In the genomic region with DNA sequence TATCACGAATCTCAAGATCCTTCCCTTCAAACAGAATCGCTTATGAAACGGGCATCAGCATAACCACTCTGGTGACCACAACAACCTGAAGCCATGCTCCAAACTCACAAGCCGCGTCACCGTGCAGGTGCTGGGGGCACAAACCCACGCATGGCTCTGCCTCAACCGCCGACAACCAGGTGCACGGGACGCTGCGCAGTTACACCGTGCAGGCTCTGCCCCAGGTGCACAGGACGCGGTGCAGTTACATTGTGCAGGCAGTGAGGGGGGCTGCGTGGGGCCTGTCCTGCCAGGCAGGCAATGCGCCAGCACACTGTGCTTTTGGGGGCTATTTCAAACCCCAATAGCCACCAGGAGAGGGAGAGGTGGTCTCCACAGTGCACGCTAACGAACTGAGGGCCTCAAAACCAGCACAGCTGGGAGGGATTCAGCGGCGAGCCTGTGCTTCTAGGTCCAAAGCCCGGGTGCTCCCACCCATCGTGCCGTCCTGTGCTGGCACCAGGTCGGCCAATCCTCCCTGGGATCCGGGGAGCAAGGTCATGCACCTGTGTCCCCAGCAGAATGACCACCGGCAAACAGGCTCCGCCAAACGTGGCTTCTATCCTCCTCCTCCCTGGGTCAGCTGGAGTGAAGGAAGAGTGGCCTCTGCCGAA, we compare ENCODE assay signal across 23 cellular contexts. TPM values are rescaled to one million over a fixed set of nuclear protein-coding genes. Genes with fewer than 3 reads are reported as not detected.
A peak's percentile ranks its signal among the peaks of the same experiment; 100 is the strongest.
DNase-seq lines count a peak whose midpoint lies in the region; ATAC-seq, FAIRE-seq and TF ChIP-seq lines count a peak whose summit lies in the region.
"Had no signal": no experiment of that assay in that cellular context is flagged by ENCODE, and none has a peak within 500 bp of the region (broad histone marks: within the 10 kb centered on the region; RNA-seq: fewer than 3 reads in every experiment).

No MANE protein-coding gene starts in this region.

- H3K27me3 ChIP-seq in HepG2 (ENCODE audit: control insufficient read depth in 1 of 2, insufficient read depth in 2 of 2, low read length in 2 of 2) (no peaks in the 10 kb centered on the region), right lobe of liver (no peaks in the 10 kb centered on the region), neuronal stem cell (ENCODE audit: control insufficient read depth in 3 of 3, insufficient read depth in 3 of 3, low read depth in 1 of 3, low read length in 3 of 3) (no peaks in the 10 kb centered on the region), upper lobe of right lung (no peaks in the 10 kb centered on the region)
- H3K27me3 ChIP-seq: BE2C, Peyer's patch had no signal

- H3K14ac ChIP-seq in neuronal stem cell (ENCODE audit: low read length), result no peak overlapping the region

- peak overlapping the region; percentile 11 for H2AK5ac ChIP-seq in neuronal stem cell (ENCODE audit: low read depth, low read length)

- POLR2A ChIA-PET in HepG2 (lab: Yijun Ruan, JAX), result interaction anchor here (1.2 kb wide), 1 partner anchor 70 kb away, joined by 5 read pairs; a partner anchor contains a TSS
- POLR2A ChIA-PET in WTC11 (lab: Charles Lee), result no interaction called here

- H3K27ac ChIP-seq in HepG2 (ENCODE audit: extremely low read length, insufficient read depth, low read length) (no peak overlapping the region), right lobe of liver (no peak overlapping the region), neuronal stem cell (replicated peaks; ENCODE audit: low read length) (no peak overlapping the region), upper lobe of right lung (no peak overlapping the region)
- H3K27ac ChIP-seq: A549, Peyer's patch had no signal

- WGBS in HepG2 (ENCODE audit: low lambda C conversion rate), result 81% methylated on average over 28 of the region's 30 CpGs
- 68% methylated on average over 11 of the region's 30 CpGs for WGBS in right lobe of liver (ENCODE audit: insufficient coverage, low coverage, low lambda C conversion rate, missing lambda C conversion rate)
- WGBS in neuronal stem cell (ENCODE audit: extremely low coverage in 2 of 2, insufficient read length in 2 of 2, insufficient replicate concordance in 1 of 2), 2 donors, result no CpG with 5 or more reads among the region's 30 CpGs

- H3K9me3 ChIP-seq in HepG2 (ENCODE audit: low read length), result no peaks in the 10 kb centered on the region
- no peaks in the 10 kb centered on the region for H3K9me3 ChIP-seq in right lobe of liver
- no peaks in the 10 kb centered on the region for H3K9me3 ChIP-seq in neuronal stem cell (replicated peaks in 1 of 2; ENCODE audit: control insufficient read depth in 2 of 2, insufficient read depth in 1 of 2, low read depth in 1 of 2, low read length in 2 of 2)
- H3K9me3 ChIP-seq in upper lobe of right lung, result no peaks in the 10 kb centered on the region
- H3K9me3 ChIP-seq: A549, BE2C, Peyer's patch had no signal

- no peaks in the 10 kb centered on the region for H4K20me1 ChIP-seq in HepG2 (ENCODE audit: insufficient read depth, low read length)

- no peak overlapping the region for H2BK15ac ChIP-seq in neuronal stem cell (ENCODE audit: low read length)

- BruUV-seq in HepG2 (replicated peaks; lab: Mats Ljungman, UMichigan), result no TSS peak

- no peak overlapping the region for H4K91ac ChIP-seq in neuronal stem cell (ENCODE audit: low read depth, low read length, poor library complexity)

- H3K18ac ChIP-seq in neuronal stem cell (ENCODE audit: low read length), result no peak overlapping the region

- H3K4me2 ChIP-seq in HepG2 (ENCODE audit: low read depth, low read length), result no peak overlapping the region
- no peak overlapping the region for H3K4me2 ChIP-seq in neuronal stem cell (ENCODE audit: insufficient read depth, low read length, poor library complexity, severe bottlenecking)

- H3K79me2 ChIP-seq in HepG2 (ENCODE audit: insufficient read depth, low read length), result no peaks in the 10 kb centered on the region

- CTCF ChIA-PET in HepG2 (lab: Yijun Ruan, JAX; ENCODE audit: low intra/inter-chr PET ratio, low total read pairs) (interaction anchor here (1.6 kb wide), 1 partner anchor 9 kb away, joined by 6 read pairs; no protein-coding TSS in a partner anchor), WTC11 (lab: Charles Lee) (interaction anchor here (1.4 to 3.8 kb wide), 4 partner anchors 9 to 139 kb away, joined by 3 to 32 read pairs (median 6); no protein-coding TSS in a partner anchor)

- H3K9me3 Mint-ChIP-seq in IgD-negative memory B cell, result peaks cover 0 to 4% (median 2%) of the 10 kb centered on the region in 3 donors
- H3K9me3 Mint-ChIP-seq in WTC11, result no peaks in the 10 kb centered on the region
- H3K9me3 Mint-ChIP-seq: CD4-positive, alpha-beta T cell had no signal

- no peak overlapping the region for H3K4ac ChIP-seq in neuronal stem cell (ENCODE audit: low read length)

- H3K4me1 ChIP-seq in HepG2 (ENCODE audit: insufficient read depth, low read length), result peaks cover 21% of the 10 kb centered on the region
- no peaks in the 10 kb centered on the region for H3K4me1 ChIP-seq in right lobe of liver
- H3K4me1 ChIP-seq in neuronal stem cell (ENCODE audit: control insufficient read depth in 2 of 2, insufficient read depth in 1 of 2, low read depth in 1 of 2, low read length in 2 of 2), result peaks cover 0 to 3% of the 10 kb centered on the region in 2 donors
- no peaks in the 10 kb centered on the region for H3K4me1 ChIP-seq in upper lobe of right lung
- H3K4me1 ChIP-seq: A549, BE2C, Caco-2, Peyer's patch had no signal

- ATAC-seq in HepG2 (no peak; the same call in 2 of the 3 replicates), right lobe of liver (no peak), WTC11 (no peak), GM19035 (IDR thresholded peaks at IDR 0.05; ENCODE audit: unreplicated experiment) (no peak), upper lobe of right lung (no peak)

- H2AFZ ChIP-seq in HepG2 (ENCODE audit: low read length) (no peak overlapping the region), neuronal stem cell (ENCODE audit: low read length) (no peak overlapping the region)

- TF ChIP-seq POLR2A in HepG2 (IDR thresholded peaks at IDR 0.05; ENCODE audit: insufficient read depth in 1 of 2, low read depth in 2 of 2, low read length in 2 of 2) (no peak), right lobe of liver (IDR thresholded peaks at IDR 0.05) (no peak)

- H3K27ac Mint-ChIP-seq in IgD-negative memory B cell, result peak overlapping the region in 2 of 3 donors; percentile 83 to 84
- H3K27ac Mint-ChIP-seq in WTC11, result peak overlapping the region; percentile 78; the same call in 1 of the 2 replicates
- H3K27ac Mint-ChIP-seq: CD4-positive, alpha-beta T cell had no signal

- intact Hi-C loops in HepG2 (cut with micrococcal nuclease; ENCODE audit: unreplicated experiment) (no loop called here), right lobe of liver (cut with DNase I) (no loop called here), upper lobe of right lung (cut with DNase I) (no loop called here)

- H3K36me3 Mint-ChIP-seq in IgD-negative memory B cell (no peaks in the 10 kb centered on the region), WTC11 (no peaks in the 10 kb centered on the region)

- H3K4me3 ChIP-seq in HepG2 (replicated peaks in 1 of 3; ENCODE audit: insufficient read depth in 1 of 3, low read depth in 2 of 3, low read length in 3 of 3), result no peak overlapping the region
- no peak overlapping the region for H3K4me3 ChIP-seq in right lobe of liver
- no peak overlapping the region for H3K4me3 ChIP-seq in neuronal stem cell (ENCODE audit: low read length in 2 of 2)
- no peak overlapping the region for H3K4me3 ChIP-seq in upper lobe of right lung
- H3K4me3 ChIP-seq: A549, Peyer's patch had no signal

- no peak for TF ChIP-seq CTCF in HepG2 (CRISPR knock-in tag; IDR thresholded peaks at IDR 0.05)
- no peak for TF ChIP-seq CTCF in right lobe of liver (IDR thresholded peaks at IDR 0.05)
- no peak for TF ChIP-seq CTCF in WTC11 (IDR thresholded peaks at IDR 0.05)
- TF ChIP-seq CTCF in upper lobe of right lung (IDR thresholded peaks at IDR 0.05), result no peak

- no peak overlapping the region for H2BK5ac ChIP-seq in neuronal stem cell (ENCODE audit: low read length)

- TF ChIP-seq EP300 in HepG2 (IDR thresholded peaks at IDR 0.05; ENCODE audit: low read depth in 2 of 2, low read length in 2 of 2) (no peak), HepG2 (CRISPR knock-in tag; IDR thresholded peaks at IDR 0.05; ENCODE audit: borderline replicate concordance) (no peak)

- in situ Hi-C loops in HepG2 (cut with HindIII; ENCODE audit: extremely low pct_ligation_motif_present, low pct_unique_long_range_greater_than_20kb), result no loop called here

- DNase-seq in HepG2 (ENCODE audit: low spot score) (no peak), right lobe of liver (no peak), WTC11 (ENCODE audit: low spot score) (no peak), neuronal stem cell (ENCODE audit: low spot score) (no peak), epidermal melanocyte (ENCODE audit: insufficient read length, low spot score) (no peak), upper lobe of right lung (no peak)
- DNase-seq: DMS 273 treated with DMSO at 0.1 percent for 48 hours, NCI-H1105, NCI-H2029 treated with DMSO at 0.1 percent for 48 hours, NCI-H226, NCI-H510A treated with DMSO at 0.1 percent for 48 hours, NCI-H774 had no signal

- H3K36me3 ChIP-seq in HepG2 (replicated peaks in 1 of 2; ENCODE audit: control insufficient read depth in 1 of 2, insufficient read depth in 2 of 2, low read length in 2 of 2) (no peaks in the 10 kb centered on the region), right lobe of liver (no peaks in the 10 kb centered on the region), neuronal stem cell (replicated peaks in 1 of 2; ENCODE audit: control insufficient read depth in 2 of 2, insufficient read depth in 2 of 2, low read length in 2 of 2) (peaks cover 2 to 9% of the 10 kb centered on the region in 2 donors), upper lobe of right lung (peaks cover 1% of the 10 kb centered on the region)
- H3K36me3 ChIP-seq: BE2C, Peyer's patch had no signal

- no peak for TF ChIP-seq RAD21 in HepG2 (CRISPR knock-in tag; IDR thresholded peaks at IDR 0.05)

- H3K4me3 Mint-ChIP-seq in IgD-negative memory B cell, result peak overlapping the region in 2 of 4 donors; percentile 38 to 50
- no peak overlapping the region for H3K4me3 Mint-ChIP-seq in WTC11
- H3K4me3 Mint-ChIP-seq: CD4-positive, alpha-beta T cell had no signal

- H3K23ac ChIP-seq in neuronal stem cell (ENCODE audit: low read depth, low read length, poor library complexity), result no peak overlapping the region

- no peak overlapping the region for H2BK120ac ChIP-seq in neuronal stem cell (ENCODE audit: low read depth, low read length)

- no peak overlapping the region for H4K8ac ChIP-seq in neuronal stem cell (ENCODE audit: low read depth, low read length)

- peaks cover 5% of the 10 kb centered on the region for H3K79me1 ChIP-seq in neuronal stem cell (ENCODE audit: low read depth, low read length)

- FAIRE-seq in HepG2 (lab: Jason Lieb, UNC), result no peak
- FAIRE-seq: A549, G401.6, GM18507, GM19239, H1 had no signal

- H2BK12ac ChIP-seq in neuronal stem cell (ENCODE audit: low read length), result no peak overlapping the region

- H3K27me3 Mint-ChIP-seq in IgD-negative memory B cell, result peaks cover 14% of the 10 kb centered on the region
- H3K27me3 Mint-ChIP-seq in WTC11 (ENCODE audit: low read depth), result no peaks in the 10 kb centered on the region

- H3K9ac ChIP-seq in HepG2 (ENCODE audit: insufficient read depth, low read depth, low read length) (no peak overlapping the region), neuronal stem cell (ENCODE audit: low read depth, low read length, poor library complexity) (no peak overlapping the region)

- H3K4me1 Mint-ChIP-seq in IgD-negative memory B cell, result peaks cover 0 to 2% (median 0%) of the 10 kb centered on the region in 3 donors
- H3K4me1 Mint-ChIP-seq in WTC11, result peaks cover 7% of the 10 kb centered on the region

RNA-seq across cellular contexts. Expression of a gene that starts 35.8 kb away (rescaled TPM):
- 10.9 and 13.5 TPM in 2 replicates for total RNA-seq in HepG2 (2016; rRNA removed; fragmentation: Illumina TruSeq; extraction: Trizol)
- 74.9 and 80.6 TPM in 2 replicates for total RNA-seq in HepG2 (2016; cell fraction: cytosol; rRNA removed; fragmentation: Illumina TruSeq; extraction: Trizol; ENCODE audit: low read depth)
- total RNA-seq in HepG2 (2016; cell fraction: insoluble cytoplasmic fraction; rRNA removed; fragmentation: Illumina TruSeq; extraction: Trizol), result 10.9 and 15.4 TPM in 2 replicates
- total RNA-seq in HepG2 (2016; cell fraction: membrane; rRNA removed; fragmentation: Illumina TruSeq; extraction: Trizol), result 51.8 and 55.2 TPM in 2 replicates
- 8.7 and 9.2 TPM in 2 replicates for total RNA-seq in HepG2 (2016; cell fraction: nucleus; rRNA removed; fragmentation: Illumina TruSeq; extraction: Trizol)
- 1.6 and 2.7 TPM in 2 replicates for polyA plus RNA-seq in HepG2 (2011; rRNA removed)
- polyA plus RNA-seq in HepG2 (2011; cell fraction: cytosol; rRNA removed), result 1.6 and 2.0 TPM in 2 replicates
- polyA plus RNA-seq in HepG2 (2011; cell fraction: nucleus; rRNA removed), result 7.2 and 7.6 TPM in 2 replicates
- polyA plus RNA-seq in HepG2 (2012), result 3.8 and 5.3 TPM in 2 replicates
- polyA plus RNA-seq in HepG2 (2016; cell fraction: cytosol; fragmentation: Illumina TruSeq; extraction: Trizol; ENCODE audit: low read depth), result 0.45 and 0.85 TPM in 2 replicates
- 3.9 and 4.2 TPM in 2 replicates for polyA plus RNA-seq in HepG2 (2016; cell fraction: insoluble cytoplasmic fraction; fragmentation: Illumina TruSeq; extraction: Trizol; ENCODE audit: low read depth)
- polyA plus RNA-seq in HepG2 (2016; cell fraction: membrane; fragmentation: Illumina TruSeq; extraction: Trizol; ENCODE audit: low read depth), result 1.4 and 1.5 TPM in 2 replicates
- 7.1 and 7.5 TPM in 2 replicates for polyA plus RNA-seq in HepG2 (2016; cell fraction: nucleus; fragmentation: Illumina TruSeq; extraction: Trizol; ENCODE audit: insufficient read depth, low read depth)
- polyA minus RNA-seq in HepG2 (2011; rRNA and poly(A)+ RNA removed; ENCODE audit: low replicate concordance), result 18.8 and 33.6 TPM in 2 replicates
- polyA minus RNA-seq in HepG2 (2011; cell fraction: cytosol; rRNA and poly(A)+ RNA removed), result 8.3 and 9.0 TPM in 2 replicates
- polyA minus RNA-seq in HepG2 (2011; cell fraction: nucleus; rRNA and poly(A)+ RNA removed), result 5.4 and 9.1 TPM in 2 replicates
- 1 to 10 TPM; 1.2 to 4.2 (median 2.4) TPM for total RNA-seq in right lobe of liver
- polyA plus RNA-seq in IgD-negative memory B cell, result 0.04 TPM
- 18.9 to 20.1 TPM (median 20.1 TPM) in 3 replicates for total RNA-seq in WTC11 (2021)
- 8.2 TPM for polyA plus RNA-seq in neuronal stem cell (2013, experiment 1 of 2)
- 8.6 TPM for polyA plus RNA-seq in neuronal stem cell (2013, experiment 2 of 2)
- total RNA-seq in upper lobe of right lung, result 19.7 TPM

RNA-seq across cellular contexts. Expression of a gene that starts 55.7 kb away (rescaled TPM):
- total RNA-seq in HepG2 (2016; rRNA removed; fragmentation: Illumina TruSeq; extraction: Trizol) (47.4 and 91.4 TPM in 2 replicates), right lobe of liver (100 to 1,000 TPM in 2 of 6 experiments, 10 to 100 TPM in 4; 36.0 to 180 (median 73.8) TPM), WTC11 (2021) (41.6 to 47.2 TPM (median 43.3 TPM) in 3 replicates), upper lobe of right lung (64.1 TPM)
- 129 and 134 TPM in 2 replicates for total RNA-seq in HepG2 (2016; cell fraction: cytosol; rRNA removed; fragmentation: Illumina TruSeq; extraction: Trizol; ENCODE audit: low read depth)
- total RNA-seq in HepG2 (2016; cell fraction: insoluble cytoplasmic fraction; rRNA removed; fragmentation: Illumina TruSeq; extraction: Trizol), result 39.6 and 94.5 TPM in 2 replicates
- total RNA-seq in HepG2 (2016; cell fraction: membrane; rRNA removed; fragmentation: Illumina TruSeq; extraction: Trizol), result 171 and 186 TPM in 2 replicates
- 92.1 and 130 TPM in 2 replicates for total RNA-seq in HepG2 (2016; cell fraction: nucleus; rRNA removed; fragmentation: Illumina TruSeq; extraction: Trizol)
- polyA plus RNA-seq in HepG2 (2011; rRNA removed) (95.9 and 105 TPM in 2 replicates), IgD-negative memory B cell (2.0 TPM)
- polyA plus RNA-seq in HepG2 (2011; cell fraction: cytosol; rRNA removed), result 36.7 and 62.3 TPM in 2 replicates
- polyA plus RNA-seq in HepG2 (2011; cell fraction: nucleus; rRNA removed), result 581 and 754 TPM in 2 replicates
- 65.4 and 92.2 TPM in 2 replicates for polyA plus RNA-seq in HepG2 (2012)
- 354 and 372 TPM in 2 replicates for polyA plus RNA-seq in HepG2 (2016; cell fraction: cytosol; fragmentation: Illumina TruSeq; extraction: Trizol; ENCODE audit: low read depth)
- 107 and 130 TPM in 2 replicates for polyA plus RNA-seq in HepG2 (2016; cell fraction: insoluble cytoplasmic fraction; fragmentation: Illumina TruSeq; extraction: Trizol; ENCODE audit: low read depth)
- 352 and 381 TPM in 2 replicates for polyA plus RNA-seq in HepG2 (2016; cell fraction: membrane; fragmentation: Illumina TruSeq; extraction: Trizol; ENCODE audit: low read depth)
- 510 and 535 TPM in 2 replicates for polyA plus RNA-seq in HepG2 (2016; cell fraction: nucleus; fragmentation: Illumina TruSeq; extraction: Trizol; ENCODE audit: insufficient read depth, low read depth)
- 23.9 and 51.3 TPM in 2 replicates for polyA minus RNA-seq in HepG2 (2011; rRNA and poly(A)+ RNA removed; ENCODE audit: low replicate concordance)
- 24.3 and 27.0 TPM in 2 replicates for polyA minus RNA-seq in HepG2 (2011; cell fraction: cytosol; rRNA and poly(A)+ RNA removed)
- 61.3 and 75.8 TPM in 2 replicates for polyA minus RNA-seq in HepG2 (2011; cell fraction: nucleus; rRNA and poly(A)+ RNA removed)
- polyA plus RNA-seq in neuronal stem cell (2013, experiment 1 of 2), result 43.6 TPM
- 43.1 TPM for polyA plus RNA-seq in neuronal stem cell (2013, experiment 2 of 2)

RNA-seq across cellular contexts. Expression of a gene that starts 58.8 kb away (rescaled TPM):
- total RNA-seq in HepG2 (2016; rRNA removed; fragmentation: Illumina TruSeq; extraction: Trizol), result 51.5 and 61.5 TPM in 2 replicates
- total RNA-seq in HepG2 (2016; cell fraction: cytosol; rRNA removed; fragmentation: Illumina TruSeq; extraction: Trizol; ENCODE audit: low read depth), result 59.8 and 81.2 TPM in 2 replicates
- total RNA-seq in HepG2 (2016; cell fraction: insoluble cytoplasmic fraction; rRNA removed; fragmentation: Illumina TruSeq; extraction: Trizol), result 46.5 and 57.9 TPM in 2 replicates
- 59.4 and 77.4 TPM in 2 replicates for total RNA-seq in HepG2 (2016; cell fraction: membrane; rRNA removed; fragmentation: Illumina TruSeq; extraction: Trizol)
- 31.7 and 32.4 TPM in 2 replicates for total RNA-seq in HepG2 (2016; cell fraction: nucleus; rRNA removed; fragmentation: Illumina TruSeq; extraction: Trizol)
- polyA plus RNA-seq in HepG2 (2011; rRNA removed), result 13.0 and 23.5 TPM in 2 replicates
- polyA plus RNA-seq in HepG2 (2011; cell fraction: cytosol; rRNA removed), result 20.4 and 43.4 TPM in 2 replicates
- 145 and 202 TPM in 2 replicates for polyA plus RNA-seq in HepG2 (2011; cell fraction: nucleus; rRNA removed)
- polyA plus RNA-seq in HepG2 (2012), result 14.6 and 20.3 TPM in 2 replicates
- polyA plus RNA-seq in HepG2 (2016; cell fraction: cytosol; fragmentation: Illumina TruSeq; extraction: Trizol; ENCODE audit: low read depth), result 90.7 and 108 TPM in 2 replicates
- polyA plus RNA-seq in HepG2 (2016; cell fraction: insoluble cytoplasmic fraction; fragmentation: Illumina TruSeq; extraction: Trizol; ENCODE audit: low read depth), result 72.4 and 82.2 TPM in 2 replicates
- polyA plus RNA-seq in HepG2 (2016; cell fraction: membrane; fragmentation: Illumina TruSeq; extraction: Trizol; ENCODE audit: low read depth), result 75.9 and 77.5 TPM in 2 replicates
- 89.9 and 96.0 TPM in 2 replicates for polyA plus RNA-seq in HepG2 (2016; cell fraction: nucleus; fragmentation: Illumina TruSeq; extraction: Trizol; ENCODE audit: insufficient read depth, low read depth)
- 2.1 and 20.3 TPM in 2 replicates for polyA minus RNA-seq in HepG2 (2011; rRNA and poly(A)+ RNA removed; ENCODE audit: low replicate concordance)
- polyA minus RNA-seq in HepG2 (2011; cell fraction: cytosol; rRNA and poly(A)+ RNA removed), result 22.2 and 31.7 TPM in 2 replicates
- 13.2 and 15.8 TPM in 2 replicates for polyA minus RNA-seq in HepG2 (2011; cell fraction: nucleus; rRNA and poly(A)+ RNA removed)
- 100 to 1,000 TPM in 2 of 6 experiments, 10 to 100 TPM in 4; 37.0 to 118 (median 65.5) TPM for total RNA-seq in right lobe of liver
- 81.2 TPM for polyA plus RNA-seq in IgD-negative memory B cell
- total RNA-seq in WTC11 (2021), result 4.5 to 7.0 TPM (median 6.0 TPM) in 3 replicates
- 3.2 TPM for polyA plus RNA-seq in neuronal stem cell (2013, experiment 1 of 2)
- polyA plus RNA-seq in neuronal stem cell (2013, experiment 2 of 2), result 2.9 TPM
- 7.8 TPM for total RNA-seq in upper lobe of right lung
